8 cellular contexts compared by ENCODE assay signal in the genomic region with DNA sequence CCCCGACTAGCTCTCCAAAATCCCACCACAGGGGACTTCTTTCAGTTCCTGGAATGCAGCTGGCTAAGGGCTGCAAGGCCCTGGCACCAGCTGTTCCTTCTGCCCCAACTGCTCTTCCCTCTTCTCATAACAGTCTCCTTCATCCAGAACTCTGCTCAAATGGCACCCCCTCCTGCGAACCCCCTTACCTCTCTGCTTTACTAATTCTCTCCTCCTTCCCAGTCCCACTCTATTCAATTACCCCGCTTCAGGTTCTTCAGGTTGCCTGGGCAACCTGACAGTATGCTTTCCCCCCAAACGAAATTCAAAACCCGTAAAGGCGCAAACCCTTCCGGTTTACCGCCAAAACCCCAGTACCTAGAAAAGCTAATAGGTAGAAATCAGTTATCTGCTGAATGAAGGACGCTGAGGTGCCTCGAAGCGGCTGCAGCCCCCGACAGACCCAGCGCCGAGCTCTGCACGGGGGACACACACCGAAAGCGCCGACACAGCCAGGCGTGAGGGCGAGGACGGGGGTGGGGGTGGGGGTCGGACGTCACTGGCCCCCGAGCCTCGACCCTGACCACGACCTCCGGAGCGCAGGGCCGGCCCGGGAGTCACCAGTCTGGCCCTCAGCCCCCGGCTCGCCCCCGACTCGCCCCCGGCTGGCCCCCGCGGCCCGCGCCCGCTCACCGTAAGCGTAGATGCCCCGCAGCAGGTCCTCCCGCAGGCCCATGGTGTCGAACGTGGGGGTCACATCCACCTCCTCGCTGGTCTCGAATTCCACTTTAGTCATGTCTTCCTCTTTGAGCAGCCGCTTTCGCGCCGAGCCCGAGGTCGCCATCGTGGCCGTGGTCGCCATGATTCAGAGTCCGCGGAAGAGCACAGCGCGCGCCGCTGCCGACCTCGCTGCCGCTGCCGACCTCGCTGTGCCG. TPM values are rescaled to one million over a fixed set of nuclear protein-coding genes. Genes with fewer than 3 reads are reported as not detected.
A peak's percentile ranks its signal among the peaks of the same experiment; 100 is the strongest.
DNase-seq lines count a peak whose midpoint lies in the region; ATAC-seq and TF ChIP-seq lines count a peak whose summit lies in the region.

No MANE protein-coding gene starts in this region.

- peaks cover 36 to 56% (median 44%) of the 10 kb centered on the region in 10 experiments for H3K4me1 ChIP-seq in BLaER1 treated with 17β-estradiol and CSF1 and Interleukin-3, amounts not matched to agents 10 nM and 100 nM
- H3K4me1 ChIP-seq in Peyer's patch (peaks cover 0 to 24% (median 8%) of the 10 kb centered on the region in 4 donors), testis (peaks cover 16% of the 10 kb centered on the region)

- H4K20me1 ChIP-seq in BLaER1 treated with 17β-estradiol and CSF1 and Interleukin-3, amounts not matched to agents 10 nM and 100 nM: peaks cover 48 to 54% (median 53%) of the 10 kb centered on the region in 11 experiments

- no peak for TF ChIP-seq POLR2A in Peyer's patch (IDR thresholded peaks at IDR 0.05)
- TF ChIP-seq POLR2A in lower leg skin (IDR thresholded peaks at IDR 0.05): no peak
- TF ChIP-seq POLR2A in testis (IDR thresholded peaks at IDR 0.05): no peak

- H3K4me3 ChIP-seq in BLaER1 treated with 17β-estradiol and CSF1 and Interleukin-3, amounts not matched to agents 10 nM and 100 nM: peak overlapping the region; percentile 75 to 98 (median 93)
- H3K4me3 ChIP-seq in Peyer's patch (peak overlapping the region; percentile 73 to 95 (median 80)), lower leg skin (ENCODE audit: low read depth, poor library complexity, severe bottlenecking) (peak overlapping the region; percentile 94), testis (peak overlapping the region; percentile 91 to 99)

- H3K27ac ChIP-seq in BLaER1 treated with 17β-estradiol and CSF1 and Interleukin-3, amounts not matched to agents 10 nM and 100 nM: peak overlapping the region; percentile 76 to 97 (median 97)
- H3K27ac ChIP-seq in Peyer's patch: peak overlapping the region; percentile 92 to 95 (median 93)
- peak overlapping the region; percentile 79 for H3K27ac ChIP-seq in cingulate gyrus (ENCODE audit: low read depth, low read length)
- peak overlapping the region; percentile 88 to 95 for H3K27ac ChIP-seq in testis

- H3K27me3 ChIP-seq in BLaER1 treated with 17β-estradiol and CSF1 and Interleukin-3, amounts not matched to agents 10 nM and 100 nM: no peaks in the 10 kb centered on the region
- no peaks in the 10 kb centered on the region for H3K27me3 ChIP-seq in Peyer's patch
- H3K27me3 ChIP-seq in testis: no peaks in the 10 kb centered on the region

- H3K4me2 ChIP-seq in BLaER1 treated with 17β-estradiol and CSF1 and Interleukin-3, amounts not matched to agents 10 nM and 100 nM: peak overlapping the region; percentile 90 to 99 (median 95)

- peaks cover 0 to 14% (median 2%) of the 10 kb centered on the region in 11 experiments; a peak in 9 of 22 replicates for H3K9me3 ChIP-seq in BLaER1 treated with 17β-estradiol and CSF1 and Interleukin-3, amounts not matched to agents 10 nM and 100 nM (replicated peaks in 1 of 11)
- H3K9me3 ChIP-seq in Peyer's patch: no peaks in the 10 kb centered on the region
- no peaks in the 10 kb centered on the region for H3K9me3 ChIP-seq in testis

- TF ChIP-seq CTCF in Peyer's patch (IDR thresholded peaks at IDR 0.05): no peak
- TF ChIP-seq CTCF in lower leg skin (IDR thresholded peaks at IDR 0.05): no peak
- no peak for TF ChIP-seq CTCF in testis (IDR thresholded peaks at IDR 0.05)

- intact Hi-C loops in lower leg skin (cut with DNase I; ENCODE audit: low total_unique reads): no loop called here
- intact Hi-C loops in testis (cut with DNase I; ENCODE audit: low total_unique reads): no loop called here

- DNase-seq in Peyer's patch (peak in 1 of 3 donors; percentile 67), lower leg skin (ENCODE audit: low spot score in 2 of 2) (peak in 1 of 2 donors; percentile 90), testis (peak; percentile 29), NCI-H774 (lab: John Stamatoyannopoulos, UW) (no peak)

- H3K9ac ChIP-seq in BLaER1 treated with 17β-estradiol and CSF1 and Interleukin-3, amounts not matched to agents 10 nM and 100 nM: peak overlapping the region; percentile 89 to 99 (median 97)

- WGBS in lower leg skin, 2 donors: 0% methylated on average over 43 to 59 of the region's 69 CpGs
- 0 to 1% methylated on average over 12 to 48 of the region's 69 CpGs for WGBS in testis, 2 donors

- peaks cover 28 to 46% (median 41%) of the 10 kb centered on the region in 11 experiments for H3K36me3 ChIP-seq in BLaER1 treated with 17β-estradiol and CSF1 and Interleukin-3, amounts not matched to agents 10 nM and 100 nM
- H3K36me3 ChIP-seq in Peyer's patch: peaks cover 0 to 29% (median 0%) of the 10 kb centered on the region in 3 donors
- H3K36me3 ChIP-seq in testis (ENCODE audit: low read depth, missing control alignments): no peaks in the 10 kb centered on the region

- peak; percentile 27 for ATAC-seq in GM18907 (IDR thresholded peaks at IDR 0.05; ENCODE audit: unreplicated experiment)
- peak; percentile 16 for ATAC-seq in HG03196 (IDR thresholded peaks at IDR 0.05; ENCODE audit: unreplicated experiment)

RNA-seq across cellular contexts. Expression of a gene that starts 0.6 kb away (rescaled TPM):
- total RNA-seq in Peyer's patch (10 to 100 TPM; 29.0 to 66.8 (median 46.1) TPM), lower leg skin (10 to 100 TPM; 70.3 to 87.2 (median 75.3) TPM), testis (10 to 100 TPM; 67.1 to 85.6 TPM)
- 99.3 TPM for polyA plus RNA-seq in testis (ENCODE audit: insufficient read depth, low read depth, low replicate concordance)

RNA-seq across cellular contexts. Expression of a gene that starts 23.5 kb away (rescaled TPM):
- total RNA-seq in Peyer's patch (1 to 10 TPM in 3 of 4 donors, under 1 TPM in 1; 0.94 to 5.4 (median 2.6) TPM), lower leg skin (10 to 100 TPM; 52.3 to 73.2 (median 57.5) TPM), testis (1 to 10 TPM; 3.5 to 6.1 TPM)
- polyA plus RNA-seq in testis (ENCODE audit: insufficient read depth, low read depth, low replicate concordance): 2.1 TPM

RNA-seq across cellular contexts. Expression of a gene that starts 45.0 kb away (rescaled TPM):
- total RNA-seq in Peyer's patch: 10 to 100 TPM; 33.8 to 88.1 (median 42.3) TPM
- total RNA-seq in lower leg skin: 10 to 100 TPM; 48.1 to 71.7 (median 67.8) TPM
- total RNA-seq in testis: 100 to 1,000 TPM; 166 to 190 TPM
- polyA plus RNA-seq in testis (ENCODE audit: insufficient read depth, low read depth, low replicate concordance): 155 TPM

Comparison
In these comparisons a context has a peak if more than half of its experiments do, and no peak if none do; other contexts are left out.
1. RNA of a gene that starts 23.5 kb away (total RNA-seq): 52.3 to 73.2 TPM in lower leg skin; 3.5 to 6.1 TPM in testis and 0.94 to 5.4 TPM in Peyer's patch; every median in the first group is over 4 times any median in the second.
2. Peak in every context shown above with its lines, with median percentiles within 50 percentile points of each other: H3K27ac ChIP-seq and H3K4me3 ChIP-seq.